Comparison of ENCODE assay signal across 8 cellular contexts in genomic region chr22:21001601-21002325, GRCh38. TPM values are rescaled to one million over a fixed set of nuclear protein-coding genes. Genes with fewer than 3 reads are reported as not detected.
DNase-seq lines count a peak whose midpoint lies in the region; ATAC-seq, FAIRE-seq and TF ChIP-seq lines count a peak whose summit lies in the region.

A gene with protein sequence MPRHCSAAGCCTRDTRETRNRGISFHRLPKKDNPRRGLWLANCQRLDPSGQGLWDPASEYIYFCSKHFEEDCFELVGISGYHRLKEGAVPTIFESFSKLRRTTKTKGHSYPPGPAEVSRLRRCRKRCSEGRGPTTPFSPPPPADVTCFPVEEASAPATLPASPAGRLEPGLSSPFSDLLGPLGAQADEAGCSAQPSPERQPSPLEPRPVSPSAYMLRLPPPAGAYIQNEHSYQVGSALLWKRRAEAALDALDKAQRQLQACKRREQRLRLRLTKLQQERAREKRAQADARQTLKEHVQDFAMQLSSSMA (minus strand): TSS chr22:21002118. CDS start chr22:21001911, 207 bp downstream.

- TF ChIP-seq CTCF in GM06990 (IDR thresholded peaks at IDR 0.05; ENCODE audit: insufficient read depth, low read length, poor library complexity, severe bottlenecking) (no peak), NB4 (IDR thresholded peaks at IDR 0.05; ENCODE audit: low read depth, low read length) (no peak), neutrophil (IDR thresholded peaks at IDR 0.05) (peak; percentile 28), subcutaneous adipose tissue (IDR thresholded peaks at IDR 0.05; ENCODE audit: low read depth) (no peak)

- no peak for FAIRE-seq in frontal cortex (lab: Jason Lieb, UNC)

- peaks cover 20 to 27% of the 10 kb centered on the region in 2 experiments for H3K4me1 ChIP-seq in neutrophil (ENCODE audit: control insufficient read depth in 1 of 2, insufficient read depth in 1 of 2, low read depth in 1 of 2, low read length in 1 of 2)

- peaks cover 10% of the 10 kb centered on the region for H3K36me3 Mint-ChIP-seq in activated naive CD4-positive, alpha-beta T cell treated with anti-CD3 and anti-CD28 coated beads for 36 hours (ENCODE audit: low read depth)

- H3K27ac Mint-ChIP-seq in activated naive CD4-positive, alpha-beta T cell treated with anti-CD3 and anti-CD28 coated beads for 36 hours: peak within 1 kb of the TSS; percentile 96

- H3K4me3 ChIP-seq in GM06990 (replicated peaks; ENCODE audit: low read depth, low read length) (peak within 1 kb of the TSS; percentile 81), NB4 (ENCODE audit: low read depth, low read length) (peak within 1 kb of the TSS; percentile 88), neutrophil (ENCODE audit: low read depth in 1 of 2, low read length in 1 of 2) (peak within 1 kb of the TSS; percentile 80 to 91)

- H3K9me3 ChIP-seq in neutrophil: no peaks in the 10 kb centered on the region

- peak within 1 kb of the TSS; percentile 89 for H3K27ac ChIP-seq in neutrophil

- CTCF ChIA-PET in activated naive CD4-positive, alpha-beta T cell treated with anti-CD3 and anti-CD28 coated beads for 36 hours (lab: Charles Lee): no interaction called here

- H3K36me3 ChIP-seq in GM06990 (ENCODE audit: control insufficient read depth, insufficient read depth, low read length) (peaks cover 23% of the 10 kb centered on the region), neutrophil (peaks cover 13% of the 10 kb centered on the region)

- TF ChIP-seq POLR2A in NB4 (IDR thresholded peaks at IDR 0.05; ENCODE audit: extremely low read depth, insufficient read length): peak; percentile 72

- H3K9me3 Mint-ChIP-seq in activated naive CD4-positive, alpha-beta T cell treated with anti-CD3 and anti-CD28 coated beads for 36 hours: no peaks in the 10 kb centered on the region

- peak; percentile 77 for ATAC-seq in HG02571 (IDR thresholded peaks at IDR 0.05; ENCODE audit: unreplicated experiment)

- H3K27me3 Mint-ChIP-seq in activated naive CD4-positive, alpha-beta T cell treated with anti-CD3 and anti-CD28 coated beads for 36 hours (ENCODE audit: low read depth): no peaks in the 10 kb centered on the region

- peaks cover 28% of the 10 kb centered on the region for H3K4me1 Mint-ChIP-seq in activated naive CD4-positive, alpha-beta T cell treated with anti-CD3 and anti-CD28 coated beads for 36 hours (ENCODE audit: low read depth)

- H3K4me3 Mint-ChIP-seq in activated naive CD4-positive, alpha-beta T cell treated with anti-CD3 and anti-CD28 coated beads for 36 hours: peak within 1 kb of the TSS; percentile 89

- no peaks in the 10 kb centered on the region for H3K27me3 ChIP-seq in GM06990 (replicated peaks; ENCODE audit: control insufficient read depth, insufficient read depth, low read length)
- peaks cover 4% of the 10 kb centered on the region for H3K27me3 ChIP-seq in neutrophil

- intact Hi-C loops in activated naive CD4-positive, alpha-beta T cell treated with anti-CD3 and anti-CD28 coated beads for 36 hours (cut with micrococcal nuclease): loop anchor here (1.0 to 10.0 kb wide), 8 partner anchors 13 to 863 kb away; partner anchors contain the start of genes CRKL, LZTR1, MAPK1 and PI4KA

- peak; percentile 100 for DNase-seq in GM06990 (ENCODE audit: extremely low read depth, insufficient read length)
- peak; percentile 97 for DNase-seq in NB4 (ENCODE audit: low read depth)
- peak; percentile 96 for DNase-seq in SK-N-DZ (ENCODE audit: low spot score)
- DNase-seq in activated naive CD4-positive, alpha-beta T cell treated with anti-CD3 and anti-CD28 coated beads for 36 hours: peak; percentile 97
- DNase-seq in frontal cortex (ENCODE audit: low spot score in 2 of 2): peak; percentile 89 to 97

RNA-seq across cellular contexts. Expression of the gene that starts here (rescaled TPM):
- polyA plus RNA-seq in SK-N-DZ (2014; cell fraction: cytosol; rRNA removed): 45.0 and 48.4 TPM in 2 replicates
- polyA plus RNA-seq in SK-N-DZ (2014; cell fraction: nucleus; rRNA removed): 81.3 and 92.9 TPM in 2 replicates
- total RNA-seq in activated naive CD4-positive, alpha-beta T cell treated with anti-CD3 and anti-CD28 coated beads for 36 hours: 10 to 100 TPM; 20.4 to 21.2 TPM
- total RNA-seq in frontal cortex (22.0 TPM), subcutaneous adipose tissue (10 to 100 TPM; 20.7 to 26.6 (median 23.5) TPM)

Comparison
In these comparisons a context has a peak if more than half of its experiments do, and no peak if none do; other contexts are left out.
1. Peak in every context shown above with its lines: DNase-seq, ATAC-seq, H3K4me3 ChIP-seq and H3K27ac ChIP-seq.